8 cellular contexts compared by ENCODE assay signal in genomic region chr4:71006203-71006907, GRCh38. TPM values are rescaled to one million over a fixed set of nuclear protein-coding genes. Genes with fewer than 3 reads are reported as not detected.
DNase-seq lines count a peak whose midpoint lies in the region; ATAC-seq and TF ChIP-seq lines count a peak whose summit lies in the region.
"Had no signal": no experiment of that assay in that cellular context is flagged by ENCODE, and none has a peak within 500 bp of the region (broad histone marks: within the 10 kb centered on the region; RNA-seq: fewer than 3 reads in every experiment).

No MANE protein-coding gene starts in this region.

- no peak for DNase-seq in cerebellum (ENCODE audit: low spot score)
- no peak for DNase-seq in stimulated activated CD4-positive, alpha-beta T cell treated with anti-CD3 and anti-CD28 coated beads, Interleukin-4, amount 100 ng/mL, for 4 hours
- no peak for DNase-seq in GM23248
- DNase-seq: HCEC 1CT had no signal

- H3K36me3 ChIP-seq in KOPT-K1 (ENCODE audit: insufficient read depth, low read length): peaks cover 55% of the 10 kb centered on the region
- H3K36me3 ChIP-seq in neutrophil: no peaks in the 10 kb centered on the region
- H3K36me3 ChIP-seq in GM23248 (ENCODE audit: low read depth): no peaks in the 10 kb centered on the region

- H3K27me3 ChIP-seq in neutrophil (no peaks in the 10 kb centered on the region), GM23248 (replicated peaks; ENCODE audit: insufficient read depth) (no peaks in the 10 kb centered on the region)

- H2AFZ ChIP-seq in GM23248: no peak overlapping the region

- H3K79me2 ChIP-seq in GM23248 (ENCODE audit: insufficient read depth): peaks cover 78% of the 10 kb centered on the region

- in situ Hi-C loops in GM23248 (cut with MboI): no loop called here

- H3K9me3 ChIP-seq in KOPT-K1 (ENCODE audit: insufficient read depth, low read length, poor library complexity, severe bottlenecking) (peaks cover 3% of the 10 kb centered on the region), neutrophil (no peaks in the 10 kb centered on the region), GM23248 (ENCODE audit: low read depth) (no peaks in the 10 kb centered on the region)

- no peak overlapping the region for H3K4me3 ChIP-seq in neutrophil (ENCODE audit: low read depth in 1 of 2, low read length in 1 of 2)
- H3K4me3 ChIP-seq in GM23248: no peak overlapping the region

- no peak overlapping the region for H3K9ac ChIP-seq in GM23248

- ATAC-seq in GM18909 (IDR thresholded peaks at IDR 0.05; ENCODE audit: poor library complexity, unreplicated experiment) (peak; percentile 78), HG02588 (IDR thresholded peaks at IDR 0.05; ENCODE audit: unreplicated experiment) (peak; percentile 83)

- peaks cover 28% of the 10 kb centered on the region for H3F3A ChIP-seq in GM23248 (ENCODE audit: insufficient read depth)

- H3K4me2 ChIP-seq in GM23248 (ENCODE audit: unreplicated experiment): no peak overlapping the region

- 97 to 98% methylated on average over 6 of the region's 6 CpGs for WGBS in GM23248 (ENCODE audit: low coverage in 1 of 2, low lambda C conversion rate in 2 of 2, missing lambda C conversion rate in 2 of 2), 2 experiments

- no peaks in the 10 kb centered on the region for H3K9me2 ChIP-seq in GM23248 (ENCODE audit: insufficient read depth)

- no peak for TF ChIP-seq CTCF in neutrophil (IDR thresholded peaks at IDR 0.05)

- H3K4me1 ChIP-seq in neutrophil (ENCODE audit: control insufficient read depth in 1 of 2, insufficient read depth in 1 of 2, low read depth in 1 of 2, low read length in 1 of 2): no peaks in the 10 kb centered on the region
- H3K4me1 ChIP-seq in GM23248 (ENCODE audit: insufficient read depth): peaks cover 21% of the 10 kb centered on the region

- no peaks in the 10 kb centered on the region for H4K20me1 ChIP-seq in GM23248 (ENCODE audit: insufficient read depth)

- H3K27ac ChIP-seq in KOPT-K1 (ENCODE audit: low read depth, low read length, poor library complexity, severe bottlenecking) (peak overlapping the region; percentile 66), neutrophil (peak overlapping the region; percentile 43), GM23248 (no peak overlapping the region)

RNA-seq across cellular contexts. Expression of gene DCK, which starts 12.9 kb away (rescaled TPM):
- total RNA-seq in cerebellum: 40.6 TPM
- 32.6 and 33.1 TPM in 2 replicates for total RNA-seq in GM23248 (2014; rRNA removed; shearing (Covaris generic))
- polyA plus RNA-seq in GM23248 (2016; fragmentation: Nextera tagmentation; extraction: Ambion mirVana): 40.3 and 40.6 TPM in 2 replicates
